Comparison of ENCODE assay signal across 20 cellular contexts in genomic region chr16:85631802-85632393, GRCh38. TPM values are rescaled to one million over a fixed set of nuclear protein-coding genes. Genes with fewer than 3 reads are reported as not detected.
DNase-seq lines count a peak whose midpoint lies in the region; ATAC-seq, FAIRE-seq and TF ChIP-seq lines count a peak whose summit lies in the region.
"Had no signal": no experiment of that assay in that cellular context is flagged by ENCODE, and none has a peak within 500 bp of the region (broad histone marks: within the 10 kb centered on the region; RNA-seq: fewer than 3 reads in every experiment).

No MANE protein-coding gene starts in this region.

- no peak overlapping the region for H3K4ac ChIP-seq in H1 (replicated peaks; ENCODE audit: insufficient read length, low read depth, low read length)

- TF ChIP-seq CTCF in cardiac muscle cell (IDR thresholded peaks at IDR 0.05; ENCODE audit: low read depth, low read length) (peak; percentile 3), OCI-LY1 (IDR thresholded peaks at IDR 0.05; ENCODE audit: low read length) (peak; percentile 35), H1 (IDR thresholded peaks at IDR 0.05; ENCODE audit: control extremely low read depth in 1 of 3, insufficient read depth in 1 of 3, low read depth in 1 of 3, low read length in 3 of 3) (peak; percentile 37 to 63 (median 39))

- H2BK20ac ChIP-seq in H1 (ENCODE audit: low read length): no peak overlapping the region

- peaks cover 0 to 7% of the 10 kb centered on the region in 2 donors for H3K9me3 Mint-ChIP-seq in stimulated activated naive B cell treated with anti-CD40 and anti-IgM and Interleukin-4, amounts not matched to agents 10 μg/mL and 1 μg/mL and 100 μg/mL, for 72 hours

- H3K27ac ChIP-seq in cardiac muscle cell (peak overlapping the region; percentile 38), OCI-LY1 (ENCODE audit: low read depth, low read length, poor library complexity, severe bottlenecking) (no peak overlapping the region), H1 (ENCODE audit: low read depth, low read length) (no peak overlapping the region), Karpas-422 (ENCODE audit: low read length) (no peak overlapping the region)
- H3K27ac ChIP-seq: ascending aorta, vagina had no signal

- no peak for TF ChIP-seq EP300 in H1 (IDR thresholded peaks at IDR 0.05; ENCODE audit: borderline replicate concordance in 1 of 2, low read depth in 2 of 2, low read length in 2 of 2)

- peak overlapping the region; percentile 20; the same call in 1 of the 2 replicates for H4K8ac ChIP-seq in H1 (ENCODE audit: extremely low read depth, insufficient read depth, low read length)

- peaks cover 36% of the 10 kb centered on the region for H3K79me1 ChIP-seq in H1 (ENCODE audit: low read depth, low read length)

- peak overlapping the region; percentile 56 for H3K27ac Mint-ChIP-seq in stimulated activated naive B cell treated with anti-CD40 and anti-IgM and Interleukin-4, amounts not matched to agents 10 μg/mL and 1 μg/mL and 100 μg/mL, for 72 hours
- H3K27ac Mint-ChIP-seq: CD8-positive, alpha-beta T cell had no signal

- H3F3A ChIP-seq in OCI-LY1 (ENCODE audit: insufficient read depth, low read length): no peaks in the 10 kb centered on the region

- FAIRE-seq in H1 (lab: Jason Lieb, UNC): no peak
- FAIRE-seq: keratinocyte had no signal

- H2AFZ ChIP-seq in OCI-LY1 (ENCODE audit: low read length): no peak overlapping the region
- H2AFZ ChIP-seq in H1 (ENCODE audit: low read length): no peak overlapping the region
- H2AFZ ChIP-seq in Karpas-422 (ENCODE audit: low read length): no peak overlapping the region

- H3K27me3 ChIP-seq in cardiac muscle cell (no peaks in the 10 kb centered on the region), OCI-LY1 (ENCODE audit: insufficient read depth, low read length) (no peaks in the 10 kb centered on the region), H1 (replicated peaks in 1 of 4; ENCODE audit: control insufficient read depth in 3 of 4, extremely low read depth in 1 of 4, insufficient read depth in 3 of 4, low read length in 3 of 4) (no peaks in the 10 kb centered on the region), Karpas-422 (ENCODE audit: low read length) (no peaks in the 10 kb centered on the region)
- H3K27me3 ChIP-seq: ascending aorta, vagina had no signal

- H3K79me2 ChIP-seq in OCI-LY1 (ENCODE audit: insufficient read depth, low read length) (peaks cover 48% of the 10 kb centered on the region), H1 (ENCODE audit: control insufficient read depth in 1 of 2, insufficient read depth in 2 of 2, low read length in 2 of 2) (peaks cover 30 to 96% of the 10 kb centered on the region in 2 experiments), Karpas-422 (ENCODE audit: low read length) (no peaks in the 10 kb centered on the region)

- H2BK5ac ChIP-seq in H1 (ENCODE audit: low read depth, low read length): no peak overlapping the region

- intact Hi-C loops in cardiac septum (cut with DNase I): no loop called here

- no peak for ATAC-seq in stimulated activated naive B cell treated with anti-CD40 and anti-IgM and Interleukin-4, amounts not matched to agents 10 μg/mL and 1 μg/mL and 100 μg/mL, for 72 hours (replicated peaks)
- ATAC-seq in GM19023 (IDR thresholded peaks at IDR 0.05; ENCODE audit: unreplicated experiment): no peak
- ATAC-seq: activated CD4-positive, CD25-positive, alpha-beta regulatory T cell treated with anti-CD3 and anti-CD28 coated beads, Interleukin-2, amount 50 U/mL, for 24 hours; CD8-positive, alpha-beta T cell; right cardiac atrium; Right ventricle myocardium inferior had no signal

- no peak overlapping the region for H2BK15ac ChIP-seq in H1 (ENCODE audit: low read length)

- H3K9me3 ChIP-seq in cardiac muscle cell (ENCODE audit: low read depth) (no peaks in the 10 kb centered on the region), OCI-LY1 (ENCODE audit: low read length) (no peaks in the 10 kb centered on the region; the same call in 1 of the 2 replicates), H1 (ENCODE audit: insufficient read depth in 2 of 2, low read depth in 1 of 2, low read length in 1 of 2) (peaks cover 9 to 10% of the 10 kb centered on the region in 2 experiments; a peak in 3 of 4 replicates), Karpas-422 (ENCODE audit: low read length) (0 out of 2 replicates have a peak, but pooled peaks cover 3% of the 10 kb centered on the region)
- H3K9me3 ChIP-seq: vagina had no signal

- no peak overlapping the region for H2AK5ac ChIP-seq in H1 (ENCODE audit: low read depth, low read length)

- H3K9me2 ChIP-seq in OCI-LY1 (ENCODE audit: low read depth, low read length) (no peaks in the 10 kb centered on the region), Karpas-422 (replicated peaks; ENCODE audit: insufficient read depth, low read length) (no peaks in the 10 kb centered on the region)

- no peak overlapping the region for H3K18ac ChIP-seq in H1 (ENCODE audit: extremely low read depth, low read length)

- no peak overlapping the region for H3K56ac ChIP-seq in H1 (replicated peaks; ENCODE audit: insufficient read length, low read depth, low read length)

- H3K4me1 ChIP-seq in cardiac muscle cell (ENCODE audit: low read depth): peaks cover 34% of the 10 kb centered on the region
- peaks cover 6% of the 10 kb centered on the region for H3K4me1 ChIP-seq in OCI-LY1 (ENCODE audit: insufficient read depth, low read length, severe bottlenecking)
- H3K4me1 ChIP-seq in H1 (replicated peaks in 1 of 4; ENCODE audit: control insufficient read depth in 3 of 4, insufficient read depth in 4 of 4, low read length in 3 of 4): peaks cover 0 to 9% (median 1%) of the 10 kb centered on the region in 4 experiments; a peak in 5 of 7 replicates
- H3K4me1 ChIP-seq in Karpas-422 (ENCODE audit: low read length): no peaks in the 10 kb centered on the region; the same call in 1 of the 2 replicates

- H2BK12ac ChIP-seq in H1 (ENCODE audit: low read depth, low read length): no peak overlapping the region

- H3K9ac ChIP-seq in OCI-LY1 (ENCODE audit: low read length) (no peak overlapping the region), H1 (replicated peaks in 1 of 4; ENCODE audit: extremely low read depth in 1 of 4, low read depth in 3 of 4, low read length in 3 of 4) (no peak overlapping the region), Karpas-422 (ENCODE audit: low read length) (no peak overlapping the region)

- no peak overlapping the region for H3K23ac ChIP-seq in H1 (ENCODE audit: insufficient read length)

- CTCF ChIA-PET in H1 (lab: Charles Lee; ENCODE audit: partially characterized antibody): interaction anchor here (0.6 to 2.6 kb wide), 16 partner anchors 10 to 379 kb away, joined by 3 to 15 read pairs (median 4); no protein-coding TSS in a partner anchor

- no peak overlapping the region for H3K14ac ChIP-seq in H1 (ENCODE audit: insufficient read length)

- no peak for TF ChIP-seq POLR2A in H1 (IDR thresholded peaks at IDR 0.05; ENCODE audit: control extremely low read depth in 1 of 2, low read depth in 2 of 2, low read length in 2 of 2)

- peaks cover 13 to 37% of the 10 kb centered on the region in 2 donors for H3K4me1 Mint-ChIP-seq in stimulated activated naive B cell treated with anti-CD40 and anti-IgM and Interleukin-4, amounts not matched to agents 10 μg/mL and 1 μg/mL and 100 μg/mL, for 72 hours

- no peak overlapping the region for H4K5ac ChIP-seq in H1 (ENCODE audit: insufficient read length, low read depth, low read length)

- no peak overlapping the region for H4K91ac ChIP-seq in H1 (replicated peaks; ENCODE audit: insufficient read length, low read length)

- H2BK120ac ChIP-seq in H1 (replicated peaks; ENCODE audit: low read depth, low read length): no peak overlapping the region

- H3K4me3 ChIP-seq in cardiac muscle cell (no peak overlapping the region), OCI-LY1 (ENCODE audit: low read depth, low read length, poor library complexity, severe bottlenecking) (no peak overlapping the region), H1 (ENCODE audit: extremely low read depth in 1 of 4, insufficient read depth in 2 of 4, low read depth in 3 of 4, low read length in 4 of 4) (no peak overlapping the region), Karpas-422 (ENCODE audit: low read length) (no peak overlapping the region)
- H3K4me3 ChIP-seq: ascending aorta, vagina had no signal

- WGBS in H1 (ENCODE audit: extremely low coverage in 1 of 2, insufficient coverage in 1 of 2, insufficient read length in 1 of 2, insufficient replicate concordance in 2 of 2, low coverage in 1 of 2, low lambda C conversion rate in 2 of 2, missing lambda C conversion rate in 1 of 2), 2 experiments: 87% methylated on average over 24 of the region's 27 CpGs; no CpG with 5 or more reads in 1 of the 2 experiments

- POLR2A ChIA-PET in H1 (lab: Charles Lee; ENCODE audit: partially characterized antibody): interaction anchor here (0.6 to 1.7 kb wide), 5 partner anchors 13 to 322 kb away, joined by 3 to 4 read pairs (median 3); partner anchors contain the start of gene GSE1

- peaks cover 14 to 17% of the 10 kb centered on the region in 2 donors for H3K36me3 Mint-ChIP-seq in stimulated activated naive B cell treated with anti-CD40 and anti-IgM and Interleukin-4, amounts not matched to agents 10 μg/mL and 1 μg/mL and 100 μg/mL, for 72 hours

- H4K20me1 ChIP-seq in OCI-LY1 (ENCODE audit: insufficient read depth, low read length): no peaks in the 10 kb centered on the region
- H4K20me1 ChIP-seq in H1 (replicated peaks in 1 of 2; ENCODE audit: control insufficient read depth in 1 of 2, insufficient read depth in 2 of 2, low read length in 2 of 2): peaks cover 51 to 73% of the 10 kb centered on the region in 2 experiments
- H4K20me1 ChIP-seq in Karpas-422 (ENCODE audit: insufficient read depth, low read depth, low read length): peaks cover 4% of the 10 kb centered on the region; the same call in 1 of the 2 replicates

- H3K4me2 ChIP-seq in OCI-LY1 (ENCODE audit: low read length): no peak overlapping the region
- H3K4me2 ChIP-seq in H1 (ENCODE audit: insufficient read depth in 1 of 2, low read depth in 2 of 2, low read length in 2 of 2): no peak overlapping the region
- H3K4me2 ChIP-seq in Karpas-422 (ENCODE audit: low read depth, low read length, poor library complexity, severe bottlenecking): no peak overlapping the region

- DNase-seq in cardiac muscle cell (ENCODE audit: low read depth in 1 of 2, low spot score in 1 of 2): no peak
- DNase-seq in cardiac septum (ENCODE audit: low spot score): no peak
- no peak for DNase-seq in H1 (ENCODE audit: low read depth in 1 of 2, low spot score in 2 of 2)
- DNase-seq in stimulated activated naive B cell treated with anti-CD40 and anti-IgM and Interleukin-4, amounts not matched to agents 10 μg/mL and 1 μg/mL and 100 μg/mL, for 72 hours: no peak
- DNase-seq in amniotic stem cell (lab: John Stamatoyannopoulos, UW): no peak
- DNase-seq in Karpas-422: no peak
- DNase-seq: ACHN; activated naive CD4-positive, alpha-beta T cell; CD8-positive, alpha-beta T cell; NCI-H1105; NCI-H2171 treated with DMSO at 0.1 percent for 48 hours; right cardiac atrium; T-helper 2 cell had no signal

- no peaks in the 10 kb centered on the region for H3K23me2 ChIP-seq in H1 (ENCODE audit: low read depth, low read length)

- H3K36me3 ChIP-seq in cardiac muscle cell: no peaks in the 10 kb centered on the region
- peaks cover 45% of the 10 kb centered on the region for H3K36me3 ChIP-seq in OCI-LY1 (ENCODE audit: insufficient read depth, low read length)
- H3K36me3 ChIP-seq in H1 (ENCODE audit: control insufficient read depth in 2 of 4, insufficient read depth in 4 of 4, low read length in 3 of 4): peaks cover 0 to 9% (median 2%) of the 10 kb centered on the region in 4 experiments; a peak in 4 of 8 replicates
- H3K36me3 ChIP-seq in Karpas-422 (ENCODE audit: insufficient read depth, low read length): no peaks in the 10 kb centered on the region

- peak; percentile 12 to 32; a peak in 1 of 4 replicates for TF ChIP-seq RAD21 in H1 (IDR thresholded peaks at IDR 0.05 in 1 of 2, conservative IDR thresholded peaks at IDR 0.05 in 1 of 2; ENCODE audit: low read depth in 2 of 2, low read length in 2 of 2)

- H3K4me3 Mint-ChIP-seq in stimulated activated naive B cell treated with anti-CD40 and anti-IgM and Interleukin-4, amounts not matched to agents 10 μg/mL and 1 μg/mL and 100 μg/mL, for 72 hours: no peak overlapping the region
- H3K4me3 Mint-ChIP-seq: CD8-positive, alpha-beta T cell had no signal

- H3K27me3 Mint-ChIP-seq in stimulated activated naive B cell treated with anti-CD40 and anti-IgM and Interleukin-4, amounts not matched to agents 10 μg/mL and 1 μg/mL and 100 μg/mL, for 72 hours: no peaks in the 10 kb centered on the region

RNA-seq across cellular contexts. Expression of gene GSE1, which starts 18.8 kb away (rescaled TPM):
- 89.4 and 174 TPM in 2 replicates for total RNA-seq in cardiac muscle cell
- polyA plus RNA-seq in cardiac muscle cell: 48.8 and 64.9 TPM in 2 replicates
- total RNA-seq in cardiac septum: 56.4 TPM
- 65.6 and 66.2 TPM in 2 replicates for total RNA-seq in H1 (2021; fragmentation: NEBNext Ultra II Directional; extraction: Animal tissue kit (Norgen Biotek cat#: 25700))
- 26.0 and 40.0 TPM in 2 replicates for polyA plus RNA-seq in H1 (2011; rRNA removed)
- polyA plus RNA-seq in H1 (2011; cell fraction: cytosol; rRNA removed): 26.5 TPM
- 123 TPM for polyA plus RNA-seq in H1 (2011; cell fraction: nucleus; rRNA removed)
- polyA plus RNA-seq in H1 (2012, experiment 1 of 2): 42.4 to 51.0 TPM (median 44.8 TPM) in 4 replicates
- polyA plus RNA-seq in H1 (2012, experiment 2 of 2): 18.4 TPM
- polyA plus RNA-seq in H1 (2013, experiment 1 of 2): 30.0 TPM
- polyA plus RNA-seq in H1 (2013, experiment 2 of 2): 30.1 TPM
- polyA minus RNA-seq in H1 (2011; rRNA and poly(A)+ RNA removed): 35.8 and 37.6 TPM in 2 replicates
- polyA minus RNA-seq in H1 (2011; cell fraction: cytosol; rRNA and poly(A)+ RNA removed): 76.6 TPM
- polyA minus RNA-seq in H1 (2011; cell fraction: nucleus; rRNA and poly(A)+ RNA removed): 93.7 TPM
- total RNA-seq in Karpas-422 (2014; rRNA removed; shearing (Covaris generic); ENCODE audit: low replicate concordance): 1.9 and 6.0 TPM in 2 replicates

RNA-seq across cellular contexts. Expression of gene GINS2, which starts 56.9 kb away (rescaled TPM):
- total RNA-seq in cardiac muscle cell (8.9 and 17.9 TPM in 2 replicates), cardiac septum (0.38 TPM)
- polyA plus RNA-seq in cardiac muscle cell (15.8 and 26.5 TPM in 2 replicates), H1 (2011; rRNA removed) (22.5 and 29.4 TPM in 2 replicates)
- total RNA-seq in H1 (2021; fragmentation: NEBNext Ultra II Directional; extraction: Animal tissue kit (Norgen Biotek cat#: 25700)): 51.4 and 59.1 TPM in 2 replicates
- polyA plus RNA-seq in H1 (2011; cell fraction: cytosol; rRNA removed): 31.5 TPM
- 18.3 TPM for polyA plus RNA-seq in H1 (2011; cell fraction: nucleus; rRNA removed)
- polyA plus RNA-seq in H1 (2012, experiment 1 of 2): 34.6 to 46.9 TPM (median 38.3 TPM) in 4 replicates
- polyA plus RNA-seq in H1 (2012, experiment 2 of 2): 17.0 TPM
- 28.2 TPM for polyA plus RNA-seq in H1 (2013, experiment 1 of 2)
- polyA plus RNA-seq in H1 (2013, experiment 2 of 2): 28.2 TPM
- polyA minus RNA-seq in H1 (2011; rRNA and poly(A)+ RNA removed): 24.8 and 29.1 TPM in 2 replicates
- 14.1 TPM for polyA minus RNA-seq in H1 (2011; cell fraction: cytosol; rRNA and poly(A)+ RNA removed)
- 18.6 TPM for polyA minus RNA-seq in H1 (2011; cell fraction: nucleus; rRNA and poly(A)+ RNA removed)
- 10.4 and 14.2 TPM in 2 replicates for total RNA-seq in Karpas-422 (2014; rRNA removed; shearing (Covaris generic); ENCODE audit: low replicate concordance)
- total RNA-seq: ascending aorta had no signal
